In the genomic region with DNA sequence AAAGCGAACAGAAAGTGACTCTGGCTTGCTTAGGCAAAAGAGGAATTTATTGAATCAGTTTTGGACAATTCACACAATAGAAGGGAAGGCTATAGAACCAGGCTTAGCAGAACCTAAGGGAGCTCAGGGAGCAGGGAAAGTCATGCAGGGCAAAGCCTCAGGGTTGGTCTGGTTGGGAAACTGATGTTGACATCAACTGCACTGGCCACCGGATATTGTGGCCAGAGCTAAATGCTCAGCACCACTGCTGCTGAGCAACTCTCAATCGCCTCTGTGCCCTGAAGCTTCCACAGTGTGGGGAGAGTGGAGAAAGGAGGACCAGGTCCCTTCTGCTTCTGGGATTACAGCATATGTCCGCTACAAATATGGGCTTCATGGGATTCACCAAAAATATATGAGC, we compare ENCODE assay signal across 19 cellular contexts.
DNase-seq lines count a peak whose midpoint lies in the region; ATAC-seq and TF ChIP-seq lines count a peak whose summit lies in the region.
"Had no signal": no experiment of that assay in that cellular context is flagged by ENCODE, and none has a peak within 500 bp of the region (broad histone marks: within the 10 kb centered on the region; RNA-seq: fewer than 3 reads in every experiment).

No MANE protein-coding gene starts in this region.

- no peaks in the 10 kb centered on the region for H3K27me3 Mint-ChIP-seq in CD4-positive, CD25-positive, alpha-beta regulatory T cell
- H3K27me3 Mint-ChIP-seq in naive thymus-derived CD4-positive, alpha-beta T cell = no peaks in the 10 kb centered on the region
- H3K27me3 Mint-ChIP-seq: stimulated activated naive CD8-positive, alpha-beta T cell treated with anti-CD3 and anti-CD28 coated beads, Interleukin-15, amount 100 ng/mL, for 72 hours had no signal

- no peak for TF ChIP-seq POLR2A in NB4 (IDR thresholded peaks at IDR 0.05; ENCODE audit: extremely low read depth, insufficient read length)

- H3K27me3 ChIP-seq in CD4-positive, CD25-positive, alpha-beta regulatory T cell (ENCODE audit: control insufficient read depth, insufficient read depth, low read length) = no peaks in the 10 kb centered on the region
- no peaks in the 10 kb centered on the region for H3K27me3 ChIP-seq in naive thymus-derived CD4-positive, alpha-beta T cell (ENCODE audit: control insufficient read depth in 2 of 2, insufficient read depth in 2 of 2, low read length in 2 of 2)
- H3K27me3 ChIP-seq: cardiac muscle cell, Peyer's patch, transverse colon had no signal

- ATAC-seq in CD4-positive, CD25-positive, alpha-beta regulatory T cell (ENCODE audit: low read depth in 2 of 2) = no peak
- peak; percentile 56 for ATAC-seq in naive thymus-derived CD4-positive, alpha-beta T cell
- ATAC-seq: foreskin keratinocyte; stimulated activated naive CD8-positive, alpha-beta T cell treated with anti-CD3 and anti-CD28 coated beads, Interleukin-15, amount 100 ng/mL, for 72 hours had no signal

- CTCF ChIA-PET in naive thymus-derived CD4-positive, alpha-beta T cell (lab: Charles Lee) = no interaction called here

- intact Hi-C loops in cardiac septum (cut with DNase I) = no loop called here
- intact Hi-C loops in naive thymus-derived CD4-positive, alpha-beta T cell (cut with micrococcal nuclease) = loop anchor here in 1 of 2 donors (5.0 kb wide), 1 partner anchor 50 kb away; no protein-coding TSS in a partner anchor

- no peaks in the 10 kb centered on the region for H3K9me3 ChIP-seq in CD4-positive, CD25-positive, alpha-beta regulatory T cell (ENCODE audit: control insufficient read depth in 2 of 2, low read length in 2 of 2)
- H3K9me3 ChIP-seq in naive thymus-derived CD4-positive, alpha-beta T cell (ENCODE audit: control insufficient read depth in 2 of 3, low read length in 3 of 3) = no peaks in the 10 kb centered on the region
- H3K9me3 ChIP-seq: Peyer's patch, transverse colon had no signal

- no peak for DNase-seq in CD4-positive, CD25-positive, alpha-beta regulatory T cell
- peak; percentile 93 for DNase-seq in NB4 (ENCODE audit: low read depth)
- DNase-seq in cardiac septum (ENCODE audit: low spot score) = peak; percentile 87
- DNase-seq in naive thymus-derived CD4-positive, alpha-beta T cell = no peak
- no peak for DNase-seq in activated CD8-positive, alpha-beta memory T cell treated with anti-CD3 and anti-CD28 coated beads, Interleukin-2, amount 50 U/mL, for 4 hours
- DNase-seq in GM20000 (ENCODE audit: low spot score) = no peak
- no peak for DNase-seq in NCI-H510A (lab: John Stamatoyannopoulos, UW)
- no peak for DNase-seq in NCI-H526 treated with DMSO at 0.1 percent for 48 hours (lab: John Stamatoyannopoulos, UW)
- DNase-seq: activated CD4-positive, alpha-beta T cell treated with anti-CD3 and anti-CD28 coated beads for 4 hours; activated gamma-delta T cell treated with Interleukin-2 at 50 U/mL for 16 hours; amygdala; foreskin keratinocyte; H9; NCI-H1694 treated with DMSO at 0.1 percent for 48 hours; NCI-H82; Peyer's patch; stimulated activated naive CD8-positive, alpha-beta T cell treated with anti-CD3 and anti-CD28 coated beads, Interleukin-15, amount 100 ng/mL, for 72 hours; transverse colon had no signal

- H3K36me3 ChIP-seq in CD4-positive, CD25-positive, alpha-beta regulatory T cell (ENCODE audit: control insufficient read depth, insufficient read depth, low read length) = no peaks in the 10 kb centered on the region
- no peaks in the 10 kb centered on the region for H3K36me3 ChIP-seq in naive thymus-derived CD4-positive, alpha-beta T cell (ENCODE audit: control insufficient read depth in 2 of 3, insufficient read depth in 3 of 3, low read length in 3 of 3)
- H3K36me3 ChIP-seq: cardiac muscle cell, Peyer's patch, transverse colon had no signal

- peaks cover 12% of the 10 kb centered on the region for H3K36me3 Mint-ChIP-seq in CD4-positive, CD25-positive, alpha-beta regulatory T cell
- H3K36me3 Mint-ChIP-seq in naive thymus-derived CD4-positive, alpha-beta T cell = peaks cover 0 to 17% (median 0%) of the 10 kb centered on the region in 5 donors

- H3K27ac ChIP-seq in CD4-positive, CD25-positive, alpha-beta regulatory T cell (ENCODE audit: insufficient read depth, low read length, poor library complexity, severe bottlenecking) = no peak overlapping the region
- no peak overlapping the region for H3K27ac ChIP-seq in naive thymus-derived CD4-positive, alpha-beta T cell (ENCODE audit: low read depth, low read length)
- H3K27ac ChIP-seq: cardiac muscle cell, foreskin keratinocyte, transverse colon had no signal

- peaks cover 22% of the 10 kb centered on the region for H3K4me1 ChIP-seq in CD4-positive, CD25-positive, alpha-beta regulatory T cell (ENCODE audit: control insufficient read depth, insufficient read depth, low read length, poor library complexity, severe bottlenecking)
- peaks cover 0 to 17% of the 10 kb centered on the region in 2 donors for H3K4me1 ChIP-seq in naive thymus-derived CD4-positive, alpha-beta T cell (ENCODE audit: control insufficient read depth in 2 of 2, insufficient read depth in 2 of 2, low read length in 2 of 2)
- H3K4me1 ChIP-seq: foreskin keratinocyte, transverse colon had no signal

- no peak overlapping the region for H3K4me3 ChIP-seq in CD4-positive, CD25-positive, alpha-beta regulatory T cell (ENCODE audit: low read depth, low read length)
- H3K4me3 ChIP-seq in NB4 (ENCODE audit: low read depth, low read length) = peak overlapping the region; percentile 46
- H3K4me3 ChIP-seq in naive thymus-derived CD4-positive, alpha-beta T cell (ENCODE audit: low read length) = no peak overlapping the region
- H3K4me3 ChIP-seq: cardiac muscle cell, Peyer's patch, transverse colon had no signal

- TF ChIP-seq CTCF in NB4 (IDR thresholded peaks at IDR 0.05; ENCODE audit: low read depth, low read length) (no peak), GM20000 (IDR thresholded peaks at IDR 0.05; ENCODE audit: extremely low read depth, missing control alignments) (no peak)

- H3K9me3 Mint-ChIP-seq in CD4-positive, CD25-positive, alpha-beta regulatory T cell = peaks cover 0 to 9% (median 1%) of the 10 kb centered on the region in 7 donors
- peaks cover 0 to 12% (median 3%) of the 10 kb centered on the region in 11 donors for H3K9me3 Mint-ChIP-seq in naive thymus-derived CD4-positive, alpha-beta T cell

- peak overlapping the region in 2 of 3 donors; percentile 44 to 89 for H3K27ac Mint-ChIP-seq in CD4-positive, CD25-positive, alpha-beta regulatory T cell
- peak overlapping the region in 3 of 9 donors; percentile 12 to 28 (median 20) for H3K27ac Mint-ChIP-seq in naive thymus-derived CD4-positive, alpha-beta T cell
- H3K27ac Mint-ChIP-seq: H9; stimulated activated naive CD8-positive, alpha-beta T cell treated with anti-CD3 and anti-CD28 coated beads, Interleukin-15, amount 100 ng/mL, for 72 hours had no signal

- H3K4me3 Mint-ChIP-seq in CD4-positive, CD25-positive, alpha-beta regulatory T cell = no peak overlapping the region
- H3K4me3 Mint-ChIP-seq in naive thymus-derived CD4-positive, alpha-beta T cell = no peak overlapping the region
- H3K4me3 Mint-ChIP-seq: H9; stimulated activated naive CD8-positive, alpha-beta T cell treated with anti-CD3 and anti-CD28 coated beads, Interleukin-15, amount 100 ng/mL, for 72 hours had no signal

- POLR2A ChIA-PET in naive thymus-derived CD4-positive, alpha-beta T cell (lab: Charles Lee) = no interaction called here

- H3K4me1 Mint-ChIP-seq in CD4-positive, CD25-positive, alpha-beta regulatory T cell = peaks cover 14 to 73% (median 37%) of the 10 kb centered on the region in 4 donors
- peaks cover 16 to 47% (median 30%) of the 10 kb centered on the region in 7 donors for H3K4me1 Mint-ChIP-seq in naive thymus-derived CD4-positive, alpha-beta T cell

Comparison
In these comparisons a context has a peak if more than half of its experiments do, and no peak if none do; other contexts are left out.
1. DNase-seq: peak in NB4 (single experiment) and cardiac septum (single experiment); none in CD4-positive, CD25-positive, alpha-beta regulatory T cell (0 of 3), naive thymus-derived CD4-positive, alpha-beta T cell (0 of 9), activated CD8-positive, alpha-beta memory T cell treated with anti-CD3 and anti-CD28 coated beads, Interleukin-2, amount 50 U/mL, for 4 hours (single experiment), GM20000 (single experiment), NCI-H510A (single experiment) and NCI-H526 treated with DMSO at 0.1 percent for 48 hours (single experiment).